In genomic region chr3:130111865-130112650, GRCh38 we compare ENCODE assay signal across 8 cellular contexts. TPM values are rescaled to one million over a fixed set of nuclear protein-coding genes. Genes with fewer than 3 reads are reported as not detected.
DNase-seq lines count a peak whose midpoint lies in the region; ATAC-seq, FAIRE-seq and TF ChIP-seq lines count a peak whose summit lies in the region.
"Not testable (repeated sequence)": the region's sequence is repeated elsewhere in the genome, so short reads cannot be mapped to it uniquely, and the experiment has no call there.

No MANE protein-coding gene starts in this region.

- peak overlapping the region; percentile 24 to 95 (median 75) for H3K4me3 ChIP-seq in heart right ventricle
- peak overlapping the region; percentile 60 for H3K4me3 ChIP-seq in thymus (ENCODE audit: low read length)

- peak overlapping the region; percentile 59 to 90 (median 78) for H3K27ac ChIP-seq in heart right ventricle
- peak overlapping the region; percentile 94 for H3K27ac ChIP-seq in thymus (ENCODE audit: low read depth)

- H3K36me3 ChIP-seq in heart right ventricle; thymus (ENCODE audit: control insufficient read depth, insufficient read depth): not testable (repeated sequence)

- FAIRE-seq in GM12892 (lab: Jason Lieb, UNC): peak; percentile 24

- intact Hi-C loops in heart right ventricle (cut with DNase I): not testable (repeated sequence)

- not testable (repeated sequence) for TF ChIP-seq CTCF in heart right ventricle (IDR thresholded peaks at IDR 0.05)

- H3K4me1 ChIP-seq in heart right ventricle: peaks cover 0 to 19% (median 9%) of the 10 kb centered on the region in 9 donors
- H3K4me1 ChIP-seq in thymus (ENCODE audit: control insufficient read depth, insufficient read depth, low read length): not testable (repeated sequence)

- WGBS in heart right ventricle, 2 donors: 0% methylated on average over 46 to 54 of the region's 60 CpGs
- WGBS in thymus: under 1% methylated on average over 60 of the region's 60 CpGs

- DNase-seq in GM12892 (ENCODE audit: insufficient read length): not testable (repeated sequence)
- peak; percentile 85 for DNase-seq in NCI-H2029 (lab: John Stamatoyannopoulos, UW)
- DNase-seq in T-helper 22 cell (ENCODE audit: low read depth): peak; percentile 97
- DNase-seq in amniotic stem cell (lab: John Stamatoyannopoulos, UW): peak; percentile 97
- DNase-seq in heart right ventricle: peak; percentile 99 to 100
- peak; percentile 93 for DNase-seq in pons (ENCODE audit: low spot score)

- H3K9me3 ChIP-seq in heart right ventricle; thymus (ENCODE audit: control insufficient read depth): not testable (repeated sequence)

- ATAC-seq in HG03025 (IDR thresholded peaks at IDR 0.05; ENCODE audit: low FRiP score, unreplicated experiment): peak; percentile 61
- peak; percentile 40 to 83 (median 62) for ATAC-seq in heart right ventricle

- TF ChIP-seq POLR2A in GM12892 (IDR thresholded peaks at IDR 0.05; ENCODE audit: low read depth, low read length): not testable (repeated sequence)

- not testable (repeated sequence) for H3K27me3 ChIP-seq in heart right ventricle; thymus (ENCODE audit: control insufficient read depth, insufficient read depth)

RNA-seq across cellular contexts. Expression of gene ALG1L2, which starts 30.4 kb away (rescaled TPM):
- not detected for polyA plus RNA-seq in GM12892 (2012; ENCODE audit: missing spikeins)
- not detected for total RNA-seq in heart right ventricle
- polyA plus RNA-seq in heart right ventricle: not detected
- polyA plus RNA-seq in thymus: 0.09 TPM
